11 cellular contexts compared by ENCODE assay signal in genomic region chr1:157968951-157969350, GRCh38. TPM values are rescaled to one million over a fixed set of nuclear protein-coding genes. Genes with fewer than 3 reads are reported as not detected.
DNase-seq lines count a peak whose midpoint lies in the region; ATAC-seq and TF ChIP-seq lines count a peak whose summit lies in the region.
"Had no signal": no experiment of that assay in that cellular context is flagged by ENCODE, and none has a peak within 500 bp of the region (broad histone marks: within the 10 kb centered on the region; RNA-seq: fewer than 3 reads in every experiment).

No MANE protein-coding gene starts in this region.

- ATAC-seq in GM18867 (IDR thresholded peaks at IDR 0.05; ENCODE audit: unreplicated experiment) (no peak), GM18861 (IDR thresholded peaks at IDR 0.05; ENCODE audit: unreplicated experiment) (no peak)

- H3K4me1 Mint-ChIP-seq in Caco-2 (ENCODE audit: low read depth, unreplicated experiment): peaks cover 21% of the 10 kb centered on the region
- H3K4me1 Mint-ChIP-seq: central memory CD8-positive, alpha-beta T cell had no signal

- peaks cover 22% of the 10 kb centered on the region for H3K9me3 Mint-ChIP-seq in Caco-2 (ENCODE audit: unreplicated experiment)
- H3K9me3 Mint-ChIP-seq: central memory CD8-positive, alpha-beta T cell had no signal

- TF ChIP-seq POLR2A in esophagus muscularis mucosa (IDR thresholded peaks at IDR 0.05; ENCODE audit: low read depth) (no peak), sigmoid colon (IDR thresholded peaks at IDR 0.05) (no peak)

- peak overlapping the region in 3 of 4 donors; percentile 2 to 18 (median 18) for H3K27ac ChIP-seq in esophagus muscularis mucosa (replicated peaks in 1 of 4)
- peak overlapping the region; percentile 14 to 39 (median 26) for H3K27ac ChIP-seq in sigmoid colon

- CTCF ChIA-PET in Caco-2 (lab: Charles Lee): interaction anchor here (0.5 to 2.6 kb wide), 5 partner anchors 23 to 156 kb away, joined by 3 to 18 read pairs (median 4); no protein-coding TSS in a partner anchor

- no peaks in the 10 kb centered on the region for H3K36me3 ChIP-seq in esophagus muscularis mucosa
- H3K36me3 ChIP-seq in sigmoid colon: no peaks in the 10 kb centered on the region
- H3K36me3 ChIP-seq in Caco-2 (ENCODE audit: control insufficient read depth, insufficient read depth, low read length): no peaks in the 10 kb centered on the region

- H3K9me3 ChIP-seq in esophagus muscularis mucosa (no peaks in the 10 kb centered on the region), sigmoid colon (peaks cover 0 to 3% (median 0%) of the 10 kb centered on the region in 4 donors), Caco-2 (peaks cover 3% of the 10 kb centered on the region; the same call in 1 of the 2 replicates)

- H3K4me3 Mint-ChIP-seq in Caco-2 (ENCODE audit: unreplicated experiment): no peak overlapping the region
- H3K4me3 Mint-ChIP-seq: central memory CD8-positive, alpha-beta T cell had no signal

- POLR2A ChIA-PET in Caco-2 (lab: Charles Lee): no interaction called here

- TF ChIP-seq CTCF in esophagus muscularis mucosa (IDR thresholded peaks at IDR 0.05): no peak
- no peak for TF ChIP-seq CTCF in sigmoid colon (IDR thresholded peaks at IDR 0.05)
- TF ChIP-seq CTCF in Caco-2 (IDR thresholded peaks at IDR 0.05; ENCODE audit: insufficient read depth in 1 of 2, low read depth in 1 of 2, low read length in 1 of 2, severe bottlenecking in 1 of 2, unreplicated experiment in 1 of 2): no peak

- H3K27me3 Mint-ChIP-seq in Caco-2 (ENCODE audit: insufficient read depth, unreplicated experiment): no peaks in the 10 kb centered on the region

- H3K27ac Mint-ChIP-seq in Caco-2 (ENCODE audit: unreplicated experiment): no peak overlapping the region

- BruUV-seq in Caco-2 (replicated peaks; lab: Mats Ljungman, UMichigan): no TSS peak

- no peak for TF ChIP-seq EP300 in esophagus muscularis mucosa (IDR thresholded peaks at IDR 0.05)
- no peak for TF ChIP-seq EP300 in sigmoid colon (IDR thresholded peaks at IDR 0.05)

- H3K27me3 ChIP-seq in esophagus muscularis mucosa (no peaks in the 10 kb centered on the region), sigmoid colon (no peaks in the 10 kb centered on the region), Caco-2 (replicated peaks; ENCODE audit: control insufficient read depth, insufficient read depth, low read length) (no peaks in the 10 kb centered on the region)

- H3K4me3 ChIP-seq in esophagus muscularis mucosa: no peak overlapping the region
- H3K4me3 ChIP-seq in sigmoid colon: no peak overlapping the region
- no peak overlapping the region for H3K4me3 ChIP-seq in Caco-2 (ENCODE audit: low read depth, low read length)

- WGBS in esophagus muscularis mucosa: 28% methylated on average over 2 of the region's 2 CpGs
- WGBS in sigmoid colon, 2 donors: 11 to 41% methylated on average over 2 of the region's 2 CpGs

- H3K4me1 ChIP-seq in esophagus muscularis mucosa (peaks cover 7 to 16% (median 13%) of the 10 kb centered on the region in 4 donors), sigmoid colon (peaks cover 0 to 30% (median 23%) of the 10 kb centered on the region in 4 donors), Caco-2 (peaks cover 29% of the 10 kb centered on the region)

- H3K36me3 Mint-ChIP-seq in Caco-2 (ENCODE audit: insufficient read depth, unreplicated experiment): no peaks in the 10 kb centered on the region

- DNase-seq in GM03348 (ENCODE audit: low spot score): peak; percentile 73
- peak; percentile 90 for DNase-seq in RKO (ENCODE audit: low spot score)
- DNase-seq in esophagus muscularis mucosa (ENCODE audit: extremely low spot score): no peak
- no peak for DNase-seq in sigmoid colon
- DNase-seq in Caco-2: no peak
- no peak for DNase-seq in activated CD4-positive, alpha-beta T cell treated with anti-CD3 and anti-CD28 coated beads for 48 hours
- DNase-seq: substantia nigra had no signal

- intact Hi-C loops in esophagus muscularis mucosa (cut with DNase I): loop anchor here (2.0 kb wide), 1 partner anchor 154 kb away; no protein-coding TSS in a partner anchor
- intact Hi-C loops in sigmoid colon (cut with DNase I): loop anchor here (10.0 kb wide), 2 partner anchors 1036 to 1106 kb away; partner anchors contain the start of genes AIM2 and IFI16
- intact Hi-C loops in Caco-2 (cut with micrococcal nuclease; ENCODE audit: unreplicated experiment): loop anchor here (1.0 kb wide), 3 partner anchors 118 to 156 kb away; no protein-coding TSS in a partner anchor

RNA-seq across cellular contexts. Expression of gene KIRREL1, which starts 24.5 kb away (rescaled TPM):
- total RNA-seq in esophagus muscularis mucosa (10 to 100 TPM; 37.4 to 77.1 (median 54.6) TPM), sigmoid colon (10 to 100 TPM; 29.0 to 57.0 (median 44.0) TPM), Caco-2 (2022) (41.5 and 45.4 TPM in 2 replicates)
- 10 to 100 TPM in 1 of 3 donors, 1 to 10 TPM in 1, under 1 TPM in 1; 0.92 to 11.5 (median 1.8) TPM for polyA plus RNA-seq in sigmoid colon
- total RNA-seq: T-helper 1 cell treated with Interleukin-12 subunit alpha and Interleukin-12 subunit beta and Interleukin-4 antibody, amounts not matched to agents 30 ng/mL and 1 ng/mL, for 36 hours had no signal

Comparison
In these comparisons a context has a peak if more than half of its experiments do, and no peak if none do; other contexts are left out.
1. DNase-seq: peak in GM03348 (single experiment) and RKO (single experiment); none in esophagus muscularis mucosa (single experiment), sigmoid colon (single experiment), Caco-2 (0 of 2) and activated CD4-positive, alpha-beta T cell treated with anti-CD3 and anti-CD28 coated beads for 48 hours (single experiment).